ENCODE assay signal across 9 cellular contexts in the genomic region with DNA sequence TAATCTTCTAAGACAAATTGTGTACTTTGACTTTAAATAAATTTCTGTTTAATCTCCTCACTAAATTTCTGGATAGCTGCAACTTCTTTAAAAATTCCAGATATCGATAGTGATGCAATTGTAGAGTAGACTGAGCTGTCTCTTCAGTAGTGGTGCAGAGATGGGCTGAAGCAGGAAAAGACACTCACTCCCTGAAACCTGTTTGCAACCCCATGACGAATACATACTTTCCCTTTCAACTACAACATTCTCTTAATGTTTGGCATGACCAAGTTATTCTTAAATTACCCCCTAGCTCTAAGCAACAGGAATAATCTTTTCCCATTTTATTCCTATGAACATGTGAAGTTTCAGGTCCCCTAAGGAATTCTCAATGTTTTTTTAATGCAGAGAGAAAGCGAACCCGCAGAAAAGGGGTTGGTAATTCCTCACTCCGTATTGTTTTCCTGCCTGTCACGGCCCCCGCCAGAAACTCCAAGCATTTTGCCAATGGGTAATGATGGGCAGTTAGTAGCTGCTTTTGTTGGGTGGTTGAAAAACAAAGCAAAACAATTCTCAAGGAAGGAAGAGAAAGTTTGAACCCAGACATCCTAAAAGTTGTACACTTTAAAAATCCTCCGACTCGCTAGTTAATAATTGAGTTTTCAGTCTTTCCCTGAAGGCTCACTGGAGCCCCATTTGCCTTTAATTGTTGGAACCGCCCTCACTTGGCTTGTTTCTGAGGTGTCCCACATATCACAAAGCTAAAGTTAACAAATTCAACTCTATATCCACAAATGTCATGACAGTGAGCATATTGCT. TPM values are rescaled to one million over a fixed set of nuclear protein-coding genes. Genes with fewer than 3 reads are reported as not detected.
DNase-seq lines count a peak whose midpoint lies in the region; ATAC-seq and TF ChIP-seq lines count a peak whose summit lies in the region.
"Had no signal": no experiment of that assay in that cellular context is flagged by ENCODE, and none has a peak within 500 bp of the region (broad histone marks: within the 10 kb centered on the region; RNA-seq: fewer than 3 reads in every experiment).

No MANE protein-coding gene starts in this region.

- H3K4me3 ChIP-seq in ascending aorta (peak overlapping the region; percentile 56 to 68), subcutaneous abdominal adipose tissue (ENCODE audit: low read depth in 1 of 5, low read length in 5 of 5) (peak overlapping the region; percentile 67 to 91 (median 75))

- H3K36me3 ChIP-seq in ascending aorta (no peaks in the 10 kb centered on the region), subcutaneous abdominal adipose tissue (ENCODE audit: control insufficient read depth in 5 of 5, insufficient read depth in 5 of 5, low read length in 5 of 5) (no peaks in the 10 kb centered on the region)

- DNase-seq in DMS 273 (lab: John Stamatoyannopoulos, UW; ENCODE audit: unreplicated experiment) (peak; percentile 46), DMS 273 treated with DMSO at 0.1 percent for 48 hours (lab: John Stamatoyannopoulos, UW) (no peak), ascending aorta (ENCODE audit: low spot score in 2 of 2) (no peak), kidney tubule cell (ENCODE audit: low spot score) (peak; percentile 60), posterior vena cava (ENCODE audit: low spot score) (no peak)

- H3K27ac ChIP-seq in ascending aorta = no peak overlapping the region
- H3K27ac ChIP-seq in subcutaneous abdominal adipose tissue (ENCODE audit: low read depth, low read length) = peak overlapping the region; percentile 15
- H3K27ac ChIP-seq: 22Rv1 had no signal

- H3K4me1 ChIP-seq in ascending aorta (peaks cover 0 to 5% of the 10 kb centered on the region in 2 donors), subcutaneous abdominal adipose tissue (ENCODE audit: control insufficient read depth in 5 of 5, insufficient read depth in 5 of 5, low read length in 5 of 5) (peaks cover 0 to 21% (median 18%) of the 10 kb centered on the region in 5 donors)

- H3K27me3 ChIP-seq in ascending aorta = no peaks in the 10 kb centered on the region
- H3K27me3 ChIP-seq in subcutaneous abdominal adipose tissue (ENCODE audit: control insufficient read depth in 5 of 5, insufficient read depth in 4 of 5, low read length in 5 of 5) = no peaks in the 10 kb centered on the region

- H3K9ac ChIP-seq in subcutaneous abdominal adipose tissue (ENCODE audit: low read length in 5 of 5) = peak overlapping the region in 4 of 5 donors; percentile 15 to 65 (median 52)

- no peaks in the 10 kb centered on the region for H3K9me3 ChIP-seq in ascending aorta
- H3K9me3 ChIP-seq in subcutaneous abdominal adipose tissue (ENCODE audit: control insufficient read depth in 5 of 5, low read length in 5 of 5) = no peaks in the 10 kb centered on the region

- no peak for ATAC-seq in GM21619 (IDR thresholded peaks at IDR 0.05; ENCODE audit: unreplicated experiment)
- ATAC-seq in HG02885 (IDR thresholded peaks at IDR 0.05; ENCODE audit: poor library complexity, unreplicated experiment) = no peak

- intact Hi-C loops in ascending aorta (cut with DNase I) (no loop called here), posterior vena cava (cut with DNase I) (no loop called here)

- TF ChIP-seq CTCF in ascending aorta (IDR thresholded peaks at IDR 0.05) = no peak

RNA-seq across cellular contexts. Expression of a gene that starts 1.2 kb away (rescaled TPM):
- 10.1 TPM for total RNA-seq in ascending aorta
- 1 to 10 TPM; 6.6 to 7.0 TPM for total RNA-seq in posterior vena cava

Comparison
In these comparisons a context has a peak if more than half of its experiments do, and no peak if none do; other contexts are left out.
1. DNase-seq: peak in DMS 273 (single experiment) and kidney tubule cell (single experiment); none in DMS 273 treated with DMSO at 0.1 percent for 48 hours (single experiment), ascending aorta (0 of 2) and posterior vena cava (single experiment).